In the genomic region with DNA sequence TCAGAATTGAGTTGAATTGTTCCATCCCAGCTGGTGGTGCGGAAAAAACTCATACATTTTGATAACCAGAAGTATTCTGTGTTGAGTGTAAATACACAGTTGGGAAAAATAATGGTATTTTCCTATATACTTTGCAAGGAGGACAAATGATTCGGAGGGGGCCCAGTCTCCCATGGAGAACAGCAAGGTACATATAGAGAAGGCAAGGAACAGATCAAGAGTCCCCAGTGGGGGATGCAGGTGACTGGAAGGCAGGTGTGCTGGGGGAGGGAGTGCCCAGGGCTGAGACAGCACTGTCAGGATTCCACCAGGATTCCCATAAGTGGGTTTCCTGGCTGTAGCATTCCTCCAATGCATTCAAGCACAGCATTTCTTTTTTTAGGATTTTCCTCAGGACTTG, we compare ENCODE assay signal across 20 cellular contexts. TPM values are rescaled to one million over a fixed set of nuclear protein-coding genes. Genes with fewer than 3 reads are reported as not detected.
"Had no signal": no experiment of that assay in that cellular context is flagged by ENCODE, and none has a peak within 500 bp of the region (broad histone marks: within the 10 kb centered on the region; RNA-seq: fewer than 3 reads in every experiment).

No MANE protein-coding gene starts in this region.

- H3K27me3 ChIP-seq: tibial nerve had no signal

- DNase-seq: activated CD4-positive, alpha-beta T cell treated with anti-CD3 and anti-CD28 coated beads for 4 hours; activated CD4-positive, alpha-beta T cell treated with anti-CD3 and anti-CD28 coated beads, Interleukin-2, amount 50 U/mL, for 48 hours; activated CD4-positive, CD25-positive, alpha-beta regulatory T cell; activated gamma-delta T cell; activated naive CD4-positive, alpha-beta T cell treated with anti-CD3 and anti-CD28 coated beads, Interleukin-2, amount 50 U/mL, for 16 hours; activated naive CD8-positive, alpha-beta T cell treated with anti-CD3 and anti-CD28 coated beads, Interleukin-2, amount 50 U/mL, for 24 hours; effector memory CD4-positive, alpha-beta T cell; hypothalamus; lower lobe of right lung; mesendoderm; naive B cell; occipital lobe; posterior cingulate gyrus; spleen; stimulated activated CD4-positive, alpha-beta T cell treated with anti-CD3 and anti-CD28 coated beads, Interleukin-4, amount 100 ng/mL, for 4 hours; stimulated activated naive CD8-positive, alpha-beta T cell treated with anti-CD3 and anti-CD28 coated beads, Interleukin-15, Interleukin-2, amounts not matched to agents 100 U/mL and 50 U/mL, for 24 hours; SW 1271; T-helper 17 cell had no signal

- H3K4me1 Mint-ChIP-seq: activated naive CD8-positive, alpha-beta T cell treated with anti-CD3 and anti-CD28 coated beads, Interleukin-2, amount 50 U/mL, for 24 hours; naive B cell; T-helper 17 cell had no signal

- H3K4me1 ChIP-seq: spleen had no signal

- H3K9me3 Mint-ChIP-seq: activated T-helper 1 cell treated with anti-CD3 and anti-CD28 coated beads, Interleukin-12 subunit alpha, Interleukin-12 subunit beta, Interleukin-2, Interleukin-4 antibody, amounts not matched to agents 30 ng/mL and 10 ng/mL and 1 ng/mL, durations not matched to agents 14 hours and 24 hours and 36 hours had no signal

- H3K36me3 ChIP-seq: lower lobe of right lung, spleen, tibial nerve had no signal

- ATAC-seq: activated naive CD8-positive, alpha-beta T cell treated with anti-CD3 and anti-CD28 coated beads, Interleukin-2, amount 50 U/mL, for 24 hours; lower lobe of right lung; stimulated activated naive CD8-positive, alpha-beta T cell treated with anti-CD3 and anti-CD28 coated beads, Interleukin-15, Interleukin-2, amounts not matched to agents 100 U/mL and 50 U/mL, for 24 hours; T-helper 17 cell had no signal

- H3K27ac Mint-ChIP-seq: activated naive CD8-positive, alpha-beta T cell treated with anti-CD3 and anti-CD28 coated beads, Interleukin-2, amount 50 U/mL, for 24 hours; activated T-helper 1 cell treated with anti-CD3 and anti-CD28 coated beads, Interleukin-12 subunit alpha, Interleukin-12 subunit beta, Interleukin-2, Interleukin-4 antibody, amounts not matched to agents 30 ng/mL and 10 ng/mL and 1 ng/mL, durations not matched to agents 14 hours and 24 hours and 36 hours; naive B cell; T-helper 17 cell had no signal

- H3K36me3 Mint-ChIP-seq: naive B cell had no signal

- H3K4me3 ChIP-seq: lower lobe of right lung, spleen, tibial nerve had no signal

- H3K4me3 Mint-ChIP-seq: activated naive CD8-positive, alpha-beta T cell treated with anti-CD3 and anti-CD28 coated beads, Interleukin-2, amount 50 U/mL, for 24 hours; activated T-helper 1 cell treated with anti-CD3 and anti-CD28 coated beads, Interleukin-12 subunit alpha, Interleukin-12 subunit beta, Interleukin-2, Interleukin-4 antibody, amounts not matched to agents 30 ng/mL and 10 ng/mL and 1 ng/mL, durations not matched to agents 14 hours and 24 hours and 36 hours; naive B cell; T-helper 17 cell had no signal

- H3K27ac ChIP-seq: lower lobe of right lung, spleen, tibial nerve had no signal

RNA-seq across cellular contexts. Expression of gene ADCY1, which starts 10.8 kb away (rescaled TPM):
- total RNA-seq: T-helper 17 cell had no signal
